In genomic region chr12:53675701-53676607, GRCh38 we compare ENCODE assay signal across 8 cellular contexts. TPM values are rescaled to one million over a fixed set of nuclear protein-coding genes. Genes with fewer than 3 reads are reported as not detected.
A peak's percentile ranks its signal among the peaks of the same experiment; 100 is the strongest.
DNase-seq lines count a peak whose midpoint lies in the region; ATAC-seq and TF ChIP-seq lines count a peak whose summit lies in the region.

Gene ATP5MC2 (minus strand): TSS chr12:53676083. CDS start chr12:53672614, 3,469 bp downstream.

- H3K36me3 ChIP-seq in KOPT-K1 (ENCODE audit: insufficient read depth, low read length) (peaks cover 35% of the 10 kb centered on the region), Peyer's patch (peaks cover 0 to 29% (median 0%) of the 10 kb centered on the region in 3 donors), muscle layer of duodenum (ENCODE audit: control insufficient read depth in 1 of 2, insufficient read depth in 2 of 2, low read length in 2 of 2) (peaks cover 12 to 15% of the 10 kb centered on the region in 2 donors)

- peak; percentile 95 for ATAC-seq in GM21786 (IDR thresholded peaks at IDR 0.05; ENCODE audit: unreplicated experiment)
- ATAC-seq in esophagus mucosa, result peak; percentile 98

- TF ChIP-seq POLR2A in Peyer's patch (IDR thresholded peaks at IDR 0.05), result peak; percentile 49 to 74

- H3K4me3 ChIP-seq in Peyer's patch (peak within 1 kb of the TSS; percentile 65 to 80 (median 72)), muscle layer of duodenum (ENCODE audit: low read depth in 1 of 2, low read length in 2 of 2) (peak within 1 kb of the TSS; percentile 87 to 97)

- H3K9me3 ChIP-seq in KOPT-K1 (ENCODE audit: insufficient read depth, low read length, poor library complexity, severe bottlenecking) (no peaks in the 10 kb centered on the region), Peyer's patch (no peaks in the 10 kb centered on the region), muscle layer of duodenum (ENCODE audit: control insufficient read depth in 1 of 2, low read length in 2 of 2) (no peaks in the 10 kb centered on the region)

- H3K27me3 ChIP-seq in Peyer's patch (no peaks in the 10 kb centered on the region), muscle layer of duodenum (ENCODE audit: low read depth, low read length) (no peaks in the 10 kb centered on the region)

- peaks cover 0 to 25% (median 8%) of the 10 kb centered on the region in 4 donors for H3K4me1 ChIP-seq in Peyer's patch
- H3K4me1 ChIP-seq in muscle layer of duodenum (ENCODE audit: control insufficient read depth in 1 of 2, insufficient read depth in 2 of 2, low read length in 2 of 2), result peaks cover 9 to 16% of the 10 kb centered on the region in 2 donors

- H3K27ac ChIP-seq in KOPT-K1 (ENCODE audit: low read depth, low read length, poor library complexity, severe bottlenecking) (peak within 1 kb of the TSS; percentile 86), Peyer's patch (peak within 1 kb of the TSS; percentile 60 to 90 (median 86)), muscle layer of duodenum (ENCODE audit: low read length) (peak within 1 kb of the TSS; percentile 96)

- TF ChIP-seq CTCF in Peyer's patch (IDR thresholded peaks at IDR 0.05), result peak; percentile 99 to 100 (median 100)

- DNase-seq in Daoy (ENCODE audit: low read depth) (peak; percentile 100), Peyer's patch (peak; percentile 95 to 98 (median 97))
- peak; percentile 97 to 99 for DNase-seq in activated T-cell treated with anti-CD3 and anti-CD28 coated beads, Interleukin-2, amount 50 U/mL, for 48 hours
- peak; percentile 96 for DNase-seq in stimulated activated CD8-positive, alpha-beta memory T cell treated with anti-CD3 and anti-CD28 coated beads, Interleukin-7, amount 100 ng/mL, for 4 hours (ENCODE audit: low read depth in 2 of 2)

RNA-seq across cellular contexts. Expression of gene ATP5MC2, which starts in this region (rescaled TPM):
- 351 and 471 TPM in 2 replicates for total RNA-seq in Daoy (2014; rRNA removed; shearing (Covaris generic))
- total RNA-seq in Peyer's patch, result 100 to 1,000 TPM; 118 to 246 (median 203) TPM
- 246 TPM for total RNA-seq in esophagus mucosa

Comparison
In these comparisons a context has a peak if more than half of its experiments do, and no peak if none do; other contexts are left out.
1. Peak in every context shown above with its lines: DNase-seq, ATAC-seq, H3K4me3 ChIP-seq and H3K27ac ChIP-seq.